In genomic region chr4:110510955-110511544, GRCh38 we compare ENCODE assay signal across 8 cellular contexts. TPM values are rescaled to one million over a fixed set of nuclear protein-coding genes. Genes with fewer than 3 reads are reported as not detected.
DNase-seq lines count a peak whose midpoint lies in the region; ATAC-seq, FAIRE-seq and TF ChIP-seq lines count a peak whose summit lies in the region.

No MANE protein-coding gene starts in this region.

- H3K4me3 ChIP-seq in GM12875 (ENCODE audit: low read depth, low read length): no peak overlapping the region

- DNase-seq in NCI-H748 treated with DMSO at 0.1 percent for 48 hours (lab: John Stamatoyannopoulos, UW): peak; percentile 7
- DNase-seq in central memory CD4-positive, alpha-beta T cell: peak; percentile 42
- DNase-seq in left lobe of liver (ENCODE audit: low spot score): no peak
- DNase-seq in stimulated activated CD4-positive, alpha-beta T cell treated with anti-CD3 and anti-CD28 coated beads, Interleukin-15, amount 100 ng/mL, for 24 hours: no peak

- FAIRE-seq in A204.1 (lab: Jason Lieb, UNC): peak; percentile 96

- TF ChIP-seq CTCF in GM12875 (IDR thresholded peaks at IDR 0.05; ENCODE audit: borderline replicate concordance, insufficient read depth, low read depth, low read length): peak; percentile 23; the same call in 1 of the 2 replicates

- peak; percentile 59 for ATAC-seq in HG03280 (IDR thresholded peaks at IDR 0.05; ENCODE audit: unreplicated experiment)
- ATAC-seq in left lobe of liver: peak; percentile 80
- ATAC-seq in HG02642 (IDR thresholded peaks at IDR 0.05; ENCODE audit: poor library complexity, unreplicated experiment): no peak

RNA-seq across cellular contexts. Expression of gene ENPEP, which starts 35.1 kb away (rescaled TPM):
- total RNA-seq in left lobe of liver: 18.9 TPM

Comparison
In these comparisons a context has a peak if more than half of its experiments do, and no peak if none do; other contexts are left out.
1. DNase-seq: peak in NCI-H748 treated with DMSO at 0.1 percent for 48 hours (single experiment) and central memory CD4-positive, alpha-beta T cell (single experiment); none in left lobe of liver (single experiment) and stimulated activated CD4-positive, alpha-beta T cell treated with anti-CD3 and anti-CD28 coated beads, Interleukin-15, amount 100 ng/mL, for 24 hours (single experiment).